Comparison of ENCODE assay signal across 15 cellular contexts in genomic region chr3:188734395-188734794, GRCh38.
DNase-seq lines count a peak whose midpoint lies in the region.
"Had no signal": no experiment of that assay in that cellular context is flagged by ENCODE, and none has a peak within 500 bp of the region (broad histone marks: within the 10 kb centered on the region; RNA-seq: fewer than 3 reads in every experiment).

No MANE protein-coding gene starts in this region.

- no peaks in the 10 kb centered on the region for H3K36me3 ChIP-seq in H7 (replicated peaks; ENCODE audit: control insufficient read depth, insufficient read depth, low read length)

- H3K27me3 ChIP-seq in H7 (ENCODE audit: control insufficient read depth, insufficient read depth, low read length), result no peaks in the 10 kb centered on the region
- H3K27me3 ChIP-seq: BLaER1 treated with 17β-estradiol and CSF1 and Interleukin-3, amounts not matched to agents 10 nM and 100 nM had no signal

- H3K4me3 ChIP-seq in H7 (ENCODE audit: insufficient read depth, low read depth, low read length), result no peak overlapping the region
- H3K4me3 ChIP-seq: BLaER1 treated with 17β-estradiol and CSF1 and Interleukin-3, amounts not matched to agents 10 nM and 100 nM; PC-9 had no signal

- DNase-seq in COR-L47 (lab: John Stamatoyannopoulos, UW) (peak; percentile 7), M059J (ENCODE audit: low read depth) (peak; percentile 40), NCI-H69 (lab: John Stamatoyannopoulos, UW) (peak; percentile 81), iris pigment epithelial cell (ENCODE audit: low read depth) (peak; percentile 20), H7 (no peak), SW480 (ENCODE audit: low spot score) (no peak)
- DNase-seq in activated CD4-positive, alpha-beta T cell treated with anti-CD3 and anti-CD28 coated beads for 48 hours, result no peak
- no peak for DNase-seq in stimulated activated CD4-positive, alpha-beta T cell treated with anti-CD3 and anti-CD28 coated beads, Interleukin-4, amount 100 ng/mL, for 4 hours
- DNase-seq: activated CD4-positive, alpha-beta memory T cell treated with anti-CD3 and anti-CD28 coated beads, Interleukin-2, amount 10 ng/mL, durations not matched to agents 7 days and 5 days; activated effector memory CD4-positive, alpha-beta T cell treated with anti-CD3 and anti-CD28 coated beads, Interleukin-2, amount 50 U/mL, for 16 hours; stimulated activated CD4-positive, alpha-beta T cell treated with anti-CD3 and anti-CD28 coated beads, Interleukin-4, amount 100 ng/mL, for 24 hours; stimulated activated naive CD8-positive, alpha-beta T cell treated with anti-CD3 and anti-CD28 coated beads, Interleukin-15, amount 100 ng/mL, for 72 hours; T-helper 17 cell had no signal

Comparison
In these comparisons a context has a peak if more than half of its experiments do, and no peak if none do; other contexts are left out.
1. DNase-seq: peak in COR-L47 (single experiment), M059J (single experiment), NCI-H69 (single experiment) and iris pigment epithelial cell (single experiment); none in activated CD4-positive, alpha-beta T cell treated with anti-CD3 and anti-CD28 coated beads for 48 hours (single experiment), H7 (single experiment), stimulated activated CD4-positive, alpha-beta T cell treated with anti-CD3 and anti-CD28 coated beads, Interleukin-4, amount 100 ng/mL, for 4 hours (0 of 2) and SW480 (single experiment).